ENCODE assay signal across 21 cellular contexts in genomic region chrX:149908308-149908707, GRCh38. TPM values are rescaled to one million over a fixed set of nuclear protein-coding genes. Genes with fewer than 3 reads are reported as not detected.
DNase-seq lines count a peak whose midpoint lies in the region; ATAC-seq and TF ChIP-seq lines count a peak whose summit lies in the region.
"Had no signal": no experiment of that assay in that cellular context is flagged by ENCODE, and none has a peak within 500 bp of the region (broad histone marks: within the 10 kb centered on the region; RNA-seq: fewer than 3 reads in every experiment).

No MANE protein-coding gene starts in this region.

- no peaks in the 10 kb centered on the region for H3K27me3 Mint-ChIP-seq in effector memory CD8-positive, alpha-beta T cell

- ATAC-seq in GM18868 (IDR thresholded peaks at IDR 0.05; ENCODE audit: unreplicated experiment) (peak; percentile 77), GM21529 (IDR thresholded peaks at IDR 0.05; ENCODE audit: unreplicated experiment) (peak; percentile 52), HG03066 (IDR thresholded peaks at IDR 0.05; ENCODE audit: low read depth, unreplicated experiment) (peak; percentile 48)
- ATAC-seq in effector memory CD8-positive, alpha-beta T cell (replicated peaks): no peak

- no peak overlapping the region for H3K27ac ChIP-seq in PC-9
- H3K27ac ChIP-seq: GM23248, neutrophil, right atrium auricular region had no signal

- peaks cover 3% of the 10 kb centered on the region for H3F3A ChIP-seq in PC-9 (ENCODE audit: insufficient read depth, low read depth)

- no peak overlapping the region for H3K4me2 ChIP-seq in PC-9

- H3K27ac Mint-ChIP-seq in effector memory CD8-positive, alpha-beta T cell: no peak overlapping the region
- H3K27ac Mint-ChIP-seq: activated CD4-positive, alpha-beta memory T cell treated with anti-CD3 and anti-CD28 coated beads, Interleukin-2, amount 10 ng/mL, durations not matched to agents 7 days and 5 days; mesothelial cell of epicardium had no signal

- CTCF ChIA-PET in PC-9 (lab: Charles Lee): no interaction called here

- no peaks in the 10 kb centered on the region for H3K79me2 ChIP-seq in PC-9 (ENCODE audit: low read depth)

- TF ChIP-seq CTCF in PC-9 (conservative IDR thresholded peaks at IDR 0.05): no peak

- no peaks in the 10 kb centered on the region for H3K9me3 ChIP-seq in PC-9 (ENCODE audit: insufficient read depth, low read depth)
- H3K9me3 ChIP-seq: neutrophil, right atrium auricular region had no signal

- H3K9me2 ChIP-seq in PC-9 (ENCODE audit: insufficient read depth): no peaks in the 10 kb centered on the region

- H3K4me1 ChIP-seq in PC-9 (replicated peaks; ENCODE audit: insufficient read depth): no peaks in the 10 kb centered on the region
- H3K4me1 ChIP-seq: right atrium auricular region had no signal

- POLR2A ChIA-PET in PC-9 (lab: Charles Lee; ENCODE audit: unreplicated experiment): no interaction called here

- H3K4me3 Mint-ChIP-seq in effector memory CD8-positive, alpha-beta T cell: no peak overlapping the region
- H3K4me3 Mint-ChIP-seq: activated CD4-positive, alpha-beta memory T cell treated with anti-CD3 and anti-CD28 coated beads, Interleukin-2, amount 10 ng/mL, durations not matched to agents 7 days and 5 days; mesothelial cell of epicardium had no signal

- no peak overlapping the region for H3K4me3 ChIP-seq in H7 (ENCODE audit: insufficient read depth, low read depth, low read length)
- no peak overlapping the region for H3K4me3 ChIP-seq in PC-9
- H3K4me3 ChIP-seq: GM23248, right atrium auricular region had no signal

- no peaks in the 10 kb centered on the region for H4K20me1 ChIP-seq in PC-9 (ENCODE audit: insufficient read depth)

- H3K4me1 Mint-ChIP-seq in effector memory CD8-positive, alpha-beta T cell (ENCODE audit: low read depth in 2 of 2): peaks cover 0 to 6% of the 10 kb centered on the region in 2 donors

- no peaks in the 10 kb centered on the region for H3K36me3 Mint-ChIP-seq in effector memory CD8-positive, alpha-beta T cell (ENCODE audit: insufficient read depth)
- H3K36me3 Mint-ChIP-seq: mesothelial cell of epicardium had no signal

- intact Hi-C loops in PC-9 (cut with micrococcal nuclease; ENCODE audit: unreplicated experiment): no loop called here

- DNase-seq in RPMI8226 (peak; percentile 44), H7 (no peak), PC-9 (no peak)
- DNase-seq in activated effector memory CD4-positive, alpha-beta T cell treated with anti-CD3 and anti-CD28 coated beads, Interleukin-2, amount 50 U/mL, for 16 hours: no peak
- DNase-seq in effector memory CD8-positive, alpha-beta T cell: no peak
- DNase-seq: activated CD4-positive, alpha-beta memory T cell treated with anti-CD3 and anti-CD28 coated beads, Interleukin-2, amount 10 ng/mL, durations not matched to agents 7 days and 5 days; amygdala; cerebellar nuclear complex; GF-D8; GM23248; IMR-90; NCI-H1048; NCI-H82; SW 1271 had no signal

- H3K9me3 Mint-ChIP-seq in effector memory CD8-positive, alpha-beta T cell: no peaks in the 10 kb centered on the region
- H3K9me3 Mint-ChIP-seq: activated CD4-positive, alpha-beta memory T cell treated with anti-CD3 and anti-CD28 coated beads, Interleukin-2, amount 10 ng/mL, durations not matched to agents 7 days and 5 days had no signal

- BruUV-seq in PC-9 (replicated peaks; lab: Mats Ljungman, UMichigan): no TSS peak

- H3K27me3 ChIP-seq in H7 (ENCODE audit: control insufficient read depth, insufficient read depth, low read length): no peaks in the 10 kb centered on the region
- H3K27me3 ChIP-seq in PC-9 (ENCODE audit: insufficient read depth, low read depth): no peaks in the 10 kb centered on the region
- H3K27me3 ChIP-seq: neutrophil, right atrium auricular region had no signal

- H3K36me3 ChIP-seq in H7 (replicated peaks; ENCODE audit: control insufficient read depth, insufficient read depth, low read length) (no peaks in the 10 kb centered on the region), PC-9 (ENCODE audit: low read depth) (no peaks in the 10 kb centered on the region)
- H3K36me3 ChIP-seq: neutrophil, right atrium auricular region had no signal

- no peak overlapping the region for H2AFZ ChIP-seq in PC-9
- H2AFZ ChIP-seq: GM23248 had no signal

RNA-seq across cellular contexts. Expression of gene HSFX4, which starts 21.1 kb away (rescaled TPM):
- not detected in 2 replicates for total RNA-seq in H7 (2014; rRNA removed; shearing (Covaris generic))
- total RNA-seq in PC-9 (2021): not detected in 2 replicates
- total RNA-seq: activated CD4-positive, alpha-beta memory T cell treated with anti-CD3 and anti-CD28 coated beads, Interleukin-2, amount 10 ng/mL, durations not matched to agents 7 days and 5 days; GM23248; IMR-90; mesothelial cell of epicardium; right atrium auricular region; temporal lobe had no signal

RNA-seq across cellular contexts. Expression of gene MAGEA8, which starts 27.3 kb away (rescaled TPM):
- total RNA-seq in H7 (2014; rRNA removed; shearing (Covaris generic)): not detected in 2 replicates
- not detected in 2 replicates for total RNA-seq in PC-9 (2021)
- total RNA-seq: activated CD4-positive, alpha-beta memory T cell treated with anti-CD3 and anti-CD28 coated beads, Interleukin-2, amount 10 ng/mL, durations not matched to agents 7 days and 5 days; GM23248; IMR-90; mesothelial cell of epicardium; right atrium auricular region; temporal lobe had no signal

RNA-seq across cellular contexts. Expression of gene EOLA2, which starts 30.0 kb away (rescaled TPM):
- total RNA-seq in H7 (2014; rRNA removed; shearing (Covaris generic)): 43.6 and 58.8 TPM in 2 replicates
- 44.3 and 49.2 TPM in 2 replicates for total RNA-seq in PC-9 (2021)
